8 cellular contexts compared by ENCODE assay signal in the genomic region with DNA sequence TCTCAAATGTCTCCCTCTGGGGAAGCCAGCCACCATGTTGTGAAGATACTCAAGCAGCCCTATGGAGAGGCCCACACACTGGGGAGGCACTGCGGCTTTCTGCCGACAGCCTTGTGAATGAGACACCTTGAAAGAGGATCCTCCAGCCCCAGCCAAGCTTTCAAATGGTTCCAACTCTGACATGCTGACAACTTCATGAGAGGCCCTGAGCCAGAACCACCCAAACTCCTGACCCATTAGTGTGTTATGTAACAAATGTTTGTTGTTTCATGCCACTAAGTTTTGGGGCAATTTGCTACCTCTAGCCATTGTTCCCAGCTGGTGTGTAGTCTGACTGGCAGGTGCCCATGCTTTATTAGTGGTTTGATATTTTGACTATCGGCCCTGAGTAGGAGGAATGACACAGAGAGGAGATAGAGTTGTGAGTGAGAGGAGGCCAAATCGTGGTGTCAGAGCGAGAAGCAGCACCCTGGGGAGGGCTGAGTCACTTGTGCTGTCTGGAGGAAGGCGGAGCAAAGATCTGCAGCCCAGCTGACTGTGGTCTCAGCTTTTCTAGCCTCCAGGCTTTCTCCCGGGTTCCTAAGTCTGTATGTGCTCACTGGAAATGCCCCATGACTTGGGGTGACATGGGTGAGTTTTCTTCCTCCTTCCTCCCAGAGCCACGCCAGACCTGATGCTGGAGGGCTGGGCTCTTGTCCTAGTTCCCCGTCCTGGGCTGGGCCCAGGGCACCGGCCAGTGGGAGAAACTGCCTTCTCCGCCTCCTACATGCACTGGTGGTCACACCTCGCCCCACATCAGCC. TPM values are rescaled to one million over a fixed set of nuclear protein-coding genes. Genes with fewer than 3 reads are reported as not detected.
DNase-seq lines count a peak whose midpoint lies in the region; ATAC-seq and TF ChIP-seq lines count a peak whose summit lies in the region.

No MANE protein-coding gene starts in this region.

- H3K9me3 ChIP-seq in heart left ventricle, result no peaks in the 10 kb centered on the region

- TF ChIP-seq POLR2A in heart left ventricle (IDR thresholded peaks at IDR 0.05), result peak in 1 of 2 donors; percentile 30

- H3K4me1 ChIP-seq in ACC112 (ENCODE audit: control insufficient read depth, insufficient read depth, low read length, unreplicated experiment), result peaks cover 20% of the 10 kb centered on the region
- peaks cover 0 to 65% (median 14%) of the 10 kb centered on the region in 12 donors for H3K4me1 ChIP-seq in heart left ventricle

- no peaks in the 10 kb centered on the region for H3K9me3 Mint-ChIP-seq in activated naive CD4-positive, alpha-beta T cell treated with anti-CD3 and anti-CD28 coated beads for 36 hours

- H3K4me1 Mint-ChIP-seq in activated naive CD4-positive, alpha-beta T cell treated with anti-CD3 and anti-CD28 coated beads for 36 hours (ENCODE audit: low read depth), result peaks cover 72% of the 10 kb centered on the region

- peak overlapping the region; percentile 6 for H2AFZ ChIP-seq in ACC112 (ENCODE audit: low read length, unreplicated experiment)

- H3K4me3 Mint-ChIP-seq in activated naive CD4-positive, alpha-beta T cell treated with anti-CD3 and anti-CD28 coated beads for 36 hours, result peak overlapping the region; percentile 32

- H3K27ac ChIP-seq in ACC112 (ENCODE audit: low read depth, low read length) (peak overlapping the region; percentile 55; the same call in 1 of the 2 replicates), heart left ventricle (peak overlapping the region in 11 of 12 donors; percentile 15 to 88 (median 60))

- ATAC-seq in GM19035 (IDR thresholded peaks at IDR 0.05; ENCODE audit: unreplicated experiment) (peak; percentile 50), HG03175 (IDR thresholded peaks at IDR 0.05; ENCODE audit: unreplicated experiment) (peak; percentile 61), heart left ventricle (peak; percentile 57 to 89 (median 88))

- H3K79me2 ChIP-seq in ACC112 (ENCODE audit: control insufficient read depth, insufficient read depth, low read length, unreplicated experiment), result peaks cover 9% of the 10 kb centered on the region

- no peak for TF ChIP-seq CTCF in heart left ventricle (IDR thresholded peaks at IDR 0.05)

- intact Hi-C loops in activated naive CD4-positive, alpha-beta T cell treated with anti-CD3 and anti-CD28 coated beads for 36 hours (cut with micrococcal nuclease), result loop anchor here (1.0 kb wide), 2 partner anchors 18 to 26 kb away; no protein-coding TSS in a partner anchor
- intact Hi-C loops in heart left ventricle (cut with DNase I), result no loop called here

- H3K27me3 Mint-ChIP-seq in activated naive CD4-positive, alpha-beta T cell treated with anti-CD3 and anti-CD28 coated beads for 36 hours (ENCODE audit: low read depth), result peaks cover 21% of the 10 kb centered on the region

- 61 to 62% (median 61%) methylated on average over 12 of the region's 12 CpGs for WGBS in heart left ventricle, 4 donors

- no peaks in the 10 kb centered on the region for H3K36me3 Mint-ChIP-seq in activated naive CD4-positive, alpha-beta T cell treated with anti-CD3 and anti-CD28 coated beads for 36 hours (ENCODE audit: low read depth)

- peak; percentile 94 for DNase-seq in SIG-M5 treated with dmso at 0.1 percent for 504 hours (lab: John Stamatoyannopoulos, UW; ENCODE audit: unreplicated experiment)
- DNase-seq in activated naive CD4-positive, alpha-beta T cell treated with anti-CD3 and anti-CD28 coated beads for 36 hours, result peak; percentile 90
- DNase-seq in heart left ventricle, result peak; percentile 71 to 87 (median 81)
- DNase-seq in stimulated activated CD4-positive, alpha-beta T cell treated with anti-CD3 and anti-CD28 coated beads, Interleukin-15, amount 100 ng/mL, for 24 hours, result peak; percentile 85
- no peak for DNase-seq in DMS 273 treated with DMSO at 0.1 percent for 48 hours (lab: John Stamatoyannopoulos, UW)

- H3K27me3 ChIP-seq in ACC112 (ENCODE audit: insufficient read depth, low read length) (no peaks in the 10 kb centered on the region), heart left ventricle (peaks cover 0 to 4% (median 0%) of the 10 kb centered on the region in 9 donors)

- H3K4me3 ChIP-seq in ACC112 (ENCODE audit: low read depth, low read length), result peak overlapping the region; percentile 49; the same call in 1 of the 2 replicates
- peak overlapping the region in 7 of 12 donors; percentile 12 to 34 (median 20) for H3K4me3 ChIP-seq in heart left ventricle

- H3K27ac Mint-ChIP-seq in activated naive CD4-positive, alpha-beta T cell treated with anti-CD3 and anti-CD28 coated beads for 36 hours, result peak overlapping the region; percentile 0

- H3K36me3 ChIP-seq in ACC112 (ENCODE audit: insufficient read depth, low read length) (no peaks in the 10 kb centered on the region), heart left ventricle (no peaks in the 10 kb centered on the region)

- CTCF ChIA-PET in activated naive CD4-positive, alpha-beta T cell treated with anti-CD3 and anti-CD28 coated beads for 36 hours (lab: Charles Lee), result interaction anchor here (1.0 to 2.6 kb wide), 5 partner anchors 12 to 272 kb away, joined by 3 to 9 read pairs (median 4); a partner anchor contains a TSS

RNA-seq across cellular contexts. Expression of a gene that starts 56.8 kb away (rescaled TPM):
- 10 to 100 TPM; 62.9 to 70.4 TPM for total RNA-seq in activated naive CD4-positive, alpha-beta T cell treated with anti-CD3 and anti-CD28 coated beads for 36 hours
- total RNA-seq in heart left ventricle, result 10 to 100 TPM in 6 of 9 donors, 1 to 10 TPM in 3; 4.3 to 39.6 (median 12.2) TPM
- polyA plus RNA-seq in heart left ventricle, result 10 to 100 TPM in 1 of 2 donors, 1 to 10 TPM in 1; 9.3 to 14.4 TPM
